8 cellular contexts compared by ENCODE assay signal in genomic region chr6:8983202-8983688, GRCh38.
DNase-seq lines count a peak whose midpoint lies in the region; FAIRE-seq and TF ChIP-seq lines count a peak whose summit lies in the region.

No MANE protein-coding gene starts in this region.

- no peak overlapping the region for H3K9ac ChIP-seq in parathyroid adenoma

- no peaks in the 10 kb centered on the region for H3K79me2 ChIP-seq in parathyroid adenoma

- H3K36me3 ChIP-seq in parathyroid adenoma (ENCODE audit: control insufficient read depth, insufficient read depth, low read length) = no peaks in the 10 kb centered on the region
- H3K36me3 ChIP-seq in vagina = no peaks in the 10 kb centered on the region

- peak; percentile 91 for TF ChIP-seq CTCF in LNCAP (IDR thresholded peaks at IDR 0.05)
- TF ChIP-seq CTCF in parathyroid adenoma (IDR thresholded peaks at IDR 0.05) = peak; percentile 89
- TF ChIP-seq CTCF in vagina (IDR thresholded peaks at IDR 0.05) = peak; percentile 73 to 94 (median 75)

- peak overlapping the region; percentile 2 for H2AFZ ChIP-seq in parathyroid adenoma

- intact Hi-C loops in vagina (cut with DNase I) = loop anchor here (10.0 kb wide), 1 partner anchor 1452 kb away; no protein-coding TSS in a partner anchor

- H3K4me3 ChIP-seq in parathyroid adenoma (ENCODE audit: low read depth, low read length) (no peak overlapping the region), vagina (no peak overlapping the region)

- H3K9me3 ChIP-seq in parathyroid adenoma (ENCODE audit: control insufficient read depth, low read length) = no peaks in the 10 kb centered on the region
- no peaks in the 10 kb centered on the region for H3K9me3 ChIP-seq in vagina

- TF ChIP-seq POLR2A in H54 (IDR thresholded peaks at IDR 0.05; ENCODE audit: low read depth, low read length) (no peak), vagina (IDR thresholded peaks at IDR 0.05) (no peak)

- FAIRE-seq in H54 (lab: Jason Lieb, UNC) = peak; percentile 86

- H3K27me3 ChIP-seq in parathyroid adenoma (ENCODE audit: control insufficient read depth, insufficient read depth, low read length) (no peaks in the 10 kb centered on the region), vagina (no peaks in the 10 kb centered on the region)

- no peak overlapping the region for H3K4me2 ChIP-seq in parathyroid adenoma (ENCODE audit: low read length)

- DNase-seq in GM04504 (ENCODE audit: low read depth) (peak; percentile 33), H54 (ENCODE audit: insufficient read length, low spot score) (peak; percentile 26), RPMI7951 (ENCODE audit: low read depth) (peak; percentile 63), germinal center (ENCODE audit: low spot score) (peak; percentile 39), vagina (ENCODE audit: extremely low spot score in 2 of 2) (no peak)
- peak; percentile 79 for DNase-seq in activated effector memory CD4-positive, alpha-beta T cell treated with anti-CD3 and anti-CD28 coated beads, Interleukin-2, amount 50 U/mL, for 16 hours

- H3K27ac ChIP-seq in parathyroid adenoma (no peak overlapping the region), vagina (no peak overlapping the region)

- no peaks in the 10 kb centered on the region for H3K4me1 ChIP-seq in parathyroid adenoma
- H3K4me1 ChIP-seq in vagina = no peaks in the 10 kb centered on the region

Comparison
In these comparisons a context has a peak if more than half of its experiments do, and no peak if none do; other contexts are left out.
1. DNase-seq: peak in GM04504 (single experiment), H54 (single experiment), RPMI7951 (single experiment), activated effector memory CD4-positive, alpha-beta T cell treated with anti-CD3 and anti-CD28 coated beads, Interleukin-2, amount 50 U/mL, for 16 hours (single experiment) and germinal center (single experiment); none in vagina (0 of 2).
2. Peak in every context shown above with its lines, with median percentiles within 50 percentile points of each other: CTCF ChIP-seq.